ENCODE assay signal across 1 cellular context in the genomic region with DNA sequence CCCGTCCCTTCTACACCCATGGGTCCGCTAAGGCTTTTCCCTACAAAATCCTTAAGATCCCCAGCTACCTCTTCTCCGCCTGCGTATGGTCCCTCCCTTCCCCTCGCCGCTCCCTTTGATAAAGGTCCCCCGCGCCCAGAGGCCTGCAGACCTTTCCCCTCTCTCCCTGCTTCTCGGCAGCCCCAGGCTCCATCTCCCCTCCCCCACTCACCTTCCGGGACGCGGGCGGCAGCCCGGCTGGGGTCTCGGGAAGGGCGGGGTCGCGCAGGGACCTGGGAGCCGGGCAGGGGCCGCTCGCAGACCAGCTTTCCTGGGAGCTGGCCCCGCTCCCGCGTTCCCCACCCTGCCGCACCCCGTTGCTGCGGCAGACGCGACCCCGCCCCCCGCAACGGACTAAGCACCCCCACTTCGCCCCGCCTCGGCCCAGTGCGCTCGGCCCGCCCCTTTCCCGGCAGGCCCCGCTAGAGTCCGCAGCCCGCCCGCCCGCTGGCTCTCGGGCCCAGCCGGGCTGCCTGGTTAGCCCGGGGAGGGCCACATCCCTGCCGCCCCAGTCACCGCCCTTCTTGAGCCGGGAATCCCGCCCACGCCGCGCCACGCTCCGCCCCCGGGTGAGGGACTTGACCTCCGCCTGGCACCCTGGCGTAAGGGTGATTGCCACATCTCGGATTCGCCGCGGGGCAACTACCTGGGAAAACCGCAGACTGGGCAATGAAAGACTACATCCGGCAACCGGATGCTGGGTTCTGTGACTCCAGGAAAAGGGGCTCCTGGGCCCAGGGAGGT.
TF ChIP-seq lines count a peak whose summit lies in the region.

A gene with protein sequence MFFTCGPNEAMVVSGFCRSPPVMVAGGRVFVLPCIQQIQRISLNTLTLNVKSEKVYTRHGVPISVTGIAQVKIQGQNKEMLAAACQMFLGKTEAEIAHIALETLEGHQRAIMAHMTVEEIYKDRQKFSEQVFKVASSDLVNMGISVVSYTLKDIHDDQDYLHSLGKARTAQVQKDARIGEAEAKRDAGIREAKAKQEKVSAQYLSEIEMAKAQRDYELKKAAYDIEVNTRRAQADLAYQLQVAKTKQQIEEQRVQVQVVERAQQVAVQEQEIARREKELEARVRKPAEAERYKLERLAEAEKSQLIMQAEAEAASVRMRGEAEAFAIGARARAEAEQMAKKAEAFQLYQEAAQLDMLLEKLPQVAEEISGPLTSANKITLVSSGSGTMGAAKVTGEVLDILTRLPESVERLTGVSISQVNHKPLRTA (minus strand): TSS at position 372 of the 783 bp plus-strand sequence. CDS start 498 bp downstream, outside the sequence.

TF ChIP-seq in HepG2, 621 proteins besides CTCF, POLR2A, EP300 and RAD21 (continued from another document and continues in another):
- peak; percentile 49; the same call in 1 of the 2 replicates for TF ChIP-seq NFYB (CRISPR knock-in tag; IDR thresholded peaks at IDR 0.05)
- TF ChIP-seq, protein P1, sequence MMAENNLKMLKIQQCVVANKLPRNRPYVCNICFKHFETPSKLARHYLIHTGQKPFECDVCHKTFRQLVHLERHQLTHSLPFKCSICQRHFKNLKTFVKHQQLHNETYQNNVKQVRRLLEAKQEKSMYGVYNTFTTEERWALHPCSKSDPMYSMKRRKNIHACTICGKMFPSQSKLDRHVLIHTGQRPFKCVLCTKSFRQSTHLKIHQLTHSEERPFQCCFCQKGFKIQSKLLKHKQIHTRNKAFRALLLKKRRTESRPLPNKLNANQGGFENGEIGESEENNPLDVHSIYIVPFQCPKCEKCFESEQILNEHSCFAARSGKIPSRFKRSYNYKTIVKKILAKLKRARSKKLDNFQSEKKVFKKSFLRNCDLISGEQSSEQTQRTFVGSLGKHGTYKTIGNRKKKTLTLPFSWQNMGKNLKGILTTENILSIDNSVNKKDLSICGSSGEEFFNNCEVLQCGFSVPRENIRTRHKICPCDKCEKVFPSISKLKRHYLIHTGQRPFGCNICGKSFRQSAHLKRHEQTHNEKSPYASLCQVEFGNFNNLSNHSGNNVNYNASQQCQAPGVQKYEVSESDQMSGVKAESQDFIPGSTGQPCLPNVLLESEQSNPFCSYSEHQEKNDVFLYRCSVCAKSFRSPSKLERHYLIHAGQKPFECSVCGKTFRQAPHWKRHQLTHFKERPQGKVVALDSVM (CRISPR knock-in tag; IDR thresholded peaks at IDR 0.05) = peak; percentile 82
- peak; percentile 84; the same call in 1 of the 2 replicates for TF ChIP-seq ZNF17 (CRISPR knock-in tag; IDR thresholded peaks at IDR 0.05)
- peak; percentile 74 for TF ChIP-seq KDM4B (CRISPR knock-in tag; IDR thresholded peaks at IDR 0.05)
- TF ChIP-seq, protein P2, sequence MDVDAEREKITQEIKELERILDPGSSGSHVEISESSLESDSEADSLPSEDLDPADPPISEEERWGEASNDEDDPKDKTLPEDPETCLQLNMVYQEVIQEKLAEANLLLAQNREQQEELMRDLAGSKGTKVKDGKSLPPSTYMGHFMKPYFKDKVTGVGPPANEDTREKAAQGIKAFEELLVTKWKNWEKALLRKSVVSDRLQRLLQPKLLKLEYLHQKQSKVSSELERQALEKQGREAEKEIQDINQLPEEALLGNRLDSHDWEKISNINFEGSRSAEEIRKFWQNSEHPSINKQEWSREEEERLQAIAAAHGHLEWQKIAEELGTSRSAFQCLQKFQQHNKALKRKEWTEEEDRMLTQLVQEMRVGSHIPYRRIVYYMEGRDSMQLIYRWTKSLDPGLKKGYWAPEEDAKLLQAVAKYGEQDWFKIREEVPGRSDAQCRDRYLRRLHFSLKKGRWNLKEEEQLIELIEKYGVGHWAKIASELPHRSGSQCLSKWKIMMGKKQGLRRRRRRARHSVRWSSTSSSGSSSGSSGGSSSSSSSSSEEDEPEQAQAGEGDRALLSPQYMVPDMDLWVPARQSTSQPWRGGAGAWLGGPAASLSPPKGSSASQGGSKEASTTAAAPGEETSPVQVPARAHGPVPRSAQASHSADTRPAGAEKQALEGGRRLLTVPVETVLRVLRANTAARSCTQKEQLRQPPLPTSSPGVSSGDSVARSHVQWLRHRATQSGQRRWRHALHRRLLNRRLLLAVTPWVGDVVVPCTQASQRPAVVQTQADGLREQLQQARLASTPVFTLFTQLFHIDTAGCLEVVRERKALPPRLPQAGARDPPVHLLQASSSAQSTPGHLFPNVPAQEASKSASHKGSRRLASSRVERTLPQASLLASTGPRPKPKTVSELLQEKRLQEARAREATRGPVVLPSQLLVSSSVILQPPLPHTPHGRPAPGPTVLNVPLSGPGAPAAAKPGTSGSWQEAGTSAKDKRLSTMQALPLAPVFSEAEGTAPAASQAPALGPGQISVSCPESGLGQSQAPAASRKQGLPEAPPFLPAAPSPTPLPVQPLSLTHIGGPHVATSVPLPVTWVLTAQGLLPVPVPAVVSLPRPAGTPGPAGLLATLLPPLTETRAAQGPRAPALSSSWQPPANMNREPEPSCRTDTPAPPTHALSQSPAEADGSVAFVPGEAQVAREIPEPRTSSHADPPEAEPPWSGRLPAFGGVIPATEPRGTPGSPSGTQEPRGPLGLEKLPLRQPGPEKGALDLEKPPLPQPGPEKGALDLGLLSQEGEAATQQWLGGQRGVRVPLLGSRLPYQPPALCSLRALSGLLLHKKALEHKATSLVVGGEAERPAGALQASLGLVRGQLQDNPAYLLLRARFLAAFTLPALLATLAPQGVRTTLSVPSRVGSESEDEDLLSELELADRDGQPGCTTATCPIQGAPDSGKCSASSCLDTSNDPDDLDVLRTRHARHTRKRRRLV (CRISPR knock-in tag; IDR thresholded peaks at IDR 0.05) = peak; percentile 24; the same call in 1 of the 2 replicates
- peak; percentile 76; the same call in 1 of the 2 replicates for TF ChIP-seq DR1 (CRISPR knock-in tag; IDR thresholded peaks at IDR 0.05)
- TF ChIP-seq TMF1 (CRISPR knock-in tag; IDR thresholded peaks at IDR 0.05; ENCODE audit: low read depth) = peak; percentile 33; the same call in 1 of the 2 replicates
- TF ChIP-seq ZSCAN9 (CRISPR knock-in tag; IDR thresholded peaks at IDR 0.05; ENCODE audit: borderline replicate concordance) = peak; percentile 91; the same call in 1 of the 2 replicates
- 0 out of 2 replicates have a peak, but pooled peaks have one; percentile 24 for TF ChIP-seq ZBTB21 (CRISPR knock-in tag; IDR thresholded peaks at IDR 0.05)
- TF ChIP-seq, protein P3, sequence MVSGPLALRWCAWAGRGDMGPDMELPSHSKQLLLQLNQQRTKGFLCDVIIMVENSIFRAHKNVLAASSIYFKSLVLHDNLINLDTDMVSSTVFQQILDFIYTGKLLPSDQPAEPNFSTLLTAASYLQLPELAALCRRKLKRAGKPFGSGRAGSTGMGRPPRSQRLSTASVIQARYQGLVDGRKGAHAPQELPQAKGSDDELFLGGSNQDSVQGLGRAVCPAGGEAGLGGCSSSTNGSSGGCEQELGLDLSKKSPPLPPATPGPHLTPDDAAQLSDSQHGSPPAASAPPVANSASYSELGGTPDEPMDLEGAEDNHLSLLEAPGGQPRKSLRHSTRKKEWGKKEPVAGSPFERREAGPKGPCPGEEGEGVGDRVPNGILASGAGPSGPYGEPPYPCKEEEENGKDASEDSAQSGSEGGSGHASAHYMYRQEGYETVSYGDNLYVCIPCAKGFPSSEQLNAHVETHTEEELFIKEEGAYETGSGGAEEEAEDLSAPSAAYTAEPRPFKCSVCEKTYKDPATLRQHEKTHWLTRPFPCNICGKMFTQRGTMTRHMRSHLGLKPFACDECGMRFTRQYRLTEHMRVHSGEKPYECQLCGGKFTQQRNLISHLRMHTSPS (CRISPR knock-in tag; IDR thresholded peaks at IDR 0.05; ENCODE audit: low read depth) = peak; percentile 98
- TF ChIP-seq KAT2B (IDR thresholded peaks at IDR 0.05; ENCODE audit: borderline replicate concordance, low read depth, low read length) = no peak
- no peak for TF ChIP-seq RCOR2 (CRISPR knock-in tag; IDR thresholded peaks at IDR 0.05)
- no peak for TF ChIP-seq ZNF263 (CRISPR knock-in tag; IDR thresholded peaks at IDR 0.05)
- TF ChIP-seq TAF1 (CRISPR knock-in tag; IDR thresholded peaks at IDR 0.05) = peak; percentile 63
- 0 out of 2 replicates have a peak, but pooled peaks have one; percentile 57 for TF ChIP-seq ZNF556 (CRISPR knock-in tag; IDR thresholded peaks at IDR 0.05; ENCODE audit: borderline replicate concordance)
- TF ChIP-seq ZNF747 (CRISPR knock-in tag; IDR thresholded peaks at IDR 0.05; ENCODE audit: borderline replicate concordance) = peak; percentile 99
- no peak; the same call in 1 of the 2 replicates for TF ChIP-seq ZNF572 (CRISPR knock-in tag; IDR thresholded peaks at IDR 0.05)
- no peak; the same call in none of the 2 replicates for TF ChIP-seq PRDM15 (CRISPR knock-in tag; IDR thresholded peaks at IDR 0.05)
- peak; percentile 83 for TF ChIP-seq SAP130 (CRISPR knock-in tag; IDR thresholded peaks at IDR 0.05; ENCODE audit: low read depth)
- TF ChIP-seq SKI (IDR thresholded peaks at IDR 0.05; ENCODE audit: partially characterized antibody) = peak; percentile 97
- peak; percentile 66 for TF ChIP-seq ELF3 (CRISPR knock-in tag; IDR thresholded peaks at IDR 0.05)
- 0 out of 2 replicates have a peak, but pooled peaks have one; percentile 7 for TF ChIP-seq MLXIP (CRISPR knock-in tag; IDR thresholded peaks at IDR 0.05; ENCODE audit: borderline replicate concordance)
- peak; percentile 82 for TF ChIP-seq GATA4 (IDR thresholded peaks at IDR 0.05; ENCODE audit: borderline replicate concordance, low read depth)
- TF ChIP-seq, protein P4, sequence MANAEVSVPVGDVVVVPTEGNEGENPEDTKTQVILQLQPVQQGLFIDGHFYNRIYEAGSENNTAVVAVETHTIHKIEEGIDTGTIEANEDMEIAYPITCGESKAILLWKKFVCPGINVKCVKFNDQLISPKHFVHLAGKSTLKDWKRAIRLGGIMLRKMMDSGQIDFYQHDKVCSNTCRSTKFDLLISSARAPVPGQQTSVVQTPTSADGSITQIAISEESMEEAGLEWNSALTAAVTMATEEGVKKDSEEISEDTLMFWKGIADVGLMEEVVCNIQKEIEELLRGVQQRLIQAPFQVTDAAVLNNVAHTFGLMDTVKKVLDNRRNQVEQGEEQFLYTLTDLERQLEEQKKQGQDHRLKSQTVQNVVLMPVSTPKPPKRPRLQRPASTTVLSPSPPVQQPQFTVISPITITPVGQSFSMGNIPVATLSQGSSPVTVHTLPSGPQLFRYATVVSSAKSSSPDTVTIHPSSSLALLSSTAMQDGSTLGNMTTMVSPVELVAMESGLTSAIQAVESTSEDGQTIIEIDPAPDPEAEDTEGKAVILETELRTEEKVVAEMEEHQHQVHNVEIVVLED (CRISPR knock-in tag; IDR thresholded peaks at IDR 0.05; ENCODE audit: borderline replicate concordance) = peak; percentile 91
- TF ChIP-seq ZNF234 (CRISPR knock-in tag; conservative IDR thresholded peaks at IDR 0.05) = peak; percentile 76; the same call in 1 of the 2 replicates
- peak; percentile 74 for TF ChIP-seq ZNF335 (CRISPR knock-in tag; IDR thresholded peaks at IDR 0.05)
- no peak for TF ChIP-seq ZNF660 (CRISPR knock-in tag; IDR thresholded peaks at IDR 0.05; ENCODE audit: borderline replicate concordance, low read depth)
- TF ChIP-seq ZFP36L2 (CRISPR knock-in tag; IDR thresholded peaks at IDR 0.05) = no peak; the same call in 1 of the 2 replicates
- peak; percentile 95 for TF ChIP-seq SP5 (CRISPR knock-in tag; IDR thresholded peaks at IDR 0.05; ENCODE audit: borderline replicate concordance, low read depth)
- TF ChIP-seq ZFP82 (CRISPR knock-in tag; IDR thresholded peaks at IDR 0.05; ENCODE audit: borderline replicate concordance) = 0 out of 2 replicates have a peak, but pooled peaks have one; percentile 35
- TF ChIP-seq, protein P5, sequence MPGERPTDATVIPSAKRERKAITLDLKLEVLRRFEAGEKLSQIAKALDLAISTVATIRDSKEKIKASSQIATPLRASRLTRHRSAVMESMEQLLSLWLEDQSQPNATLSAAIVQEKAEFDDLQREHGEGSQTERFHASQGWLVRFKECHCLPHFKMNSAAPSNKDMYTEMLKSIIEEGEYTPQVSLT (CRISPR knock-in tag; IDR thresholded peaks at IDR 0.05; ENCODE audit: borderline replicate concordance, low read depth) = no peak; the same call in 1 of the 2 replicates
- 0 out of 2 replicates have a peak, but pooled peaks have one; percentile 87 for TF ChIP-seq KLF6 (CRISPR knock-in tag; IDR thresholded peaks at IDR 0.05)
